Comparison of ENCODE assay signal across 2 cellular contexts in the genomic region with DNA sequence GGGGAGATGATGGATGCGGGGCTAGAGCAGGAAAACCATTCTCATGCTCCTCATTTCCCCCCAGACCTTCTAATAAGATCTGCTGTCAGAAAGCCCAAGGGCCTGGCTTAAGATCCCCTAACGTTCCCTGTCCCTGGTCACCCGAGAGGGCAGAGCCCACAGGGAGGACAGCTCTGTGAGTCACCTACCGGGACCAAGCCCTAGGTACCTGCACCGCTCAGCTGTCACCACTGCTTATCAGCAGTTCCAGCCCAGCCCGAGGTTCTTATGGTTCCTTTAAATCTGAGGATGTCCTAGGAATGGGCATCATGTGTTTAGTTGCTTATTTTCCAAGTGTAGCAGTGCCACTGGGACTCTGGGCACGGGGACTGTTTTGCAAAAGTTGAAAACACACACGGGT.
TF ChIP-seq lines count a peak whose summit lies in the region.

No MANE protein-coding gene starts in this region.

TF ChIP-seq in IMR-90, 13 proteins besides CTCF, POLR2A, EP300 and RAD21:
- no peak for TF ChIP-seq FOS (IDR thresholded peaks at IDR 0.05; ENCODE audit: low read depth, low read length)
- TF ChIP-seq RCOR1 (IDR thresholded peaks at IDR 0.05; ENCODE audit: insufficient replicate concordance, low read length), result no peak
- TF ChIP-seq SMC3 (IDR thresholded peaks at IDR 0.05; ENCODE audit: low read depth, low read length), result no peak
- no peak for TF ChIP-seq MXI1 (IDR thresholded peaks at IDR 0.05; ENCODE audit: borderline replicate concordance, low read depth, low read length)
- TF ChIP-seq MAFK (IDR thresholded peaks at IDR 0.05; ENCODE audit: low read depth, low read length), result no peak
- TF ChIP-seq CEBPB (IDR thresholded peaks at IDR 0.05; ENCODE audit: low read depth, low read length), result no peak
- no peak for TF ChIP-seq NFE2L2 (IDR thresholded peaks at IDR 0.05; ENCODE audit: low read depth, low read length)
- TF ChIP-seq CHD1 (IDR thresholded peaks at IDR 0.05; ENCODE audit: low read depth, low read length), result no peak
- no peak for TF ChIP-seq BHLHE40 (IDR thresholded peaks at IDR 0.05; ENCODE audit: low read depth, low read length)
- no peak for TF ChIP-seq RFX5 (IDR thresholded peaks at IDR 0.05; ENCODE audit: low read depth, low read length)

TF ChIP-seq in H1, 55 proteins besides CTCF, POLR2A, EP300 and RAD21:
- TF ChIP-seq, protein P1, sequence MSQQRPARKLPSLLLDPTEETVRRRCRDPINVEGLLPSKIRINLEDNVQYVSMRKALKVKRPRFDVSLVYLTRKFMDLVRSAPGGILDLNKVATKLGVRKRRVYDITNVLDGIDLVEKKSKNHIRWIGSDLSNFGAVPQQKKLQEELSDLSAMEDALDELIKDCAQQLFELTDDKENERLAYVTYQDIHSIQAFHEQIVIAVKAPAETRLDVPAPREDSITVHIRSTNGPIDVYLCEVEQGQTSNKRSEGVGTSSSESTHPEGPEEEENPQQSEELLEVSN (IDR thresholded peaks at IDR 0.05), result no peak
- TF ChIP-seq BACH1 (IDR thresholded peaks at IDR 0.05; ENCODE audit: low read length), result no peak
- TF ChIP-seq SP1 (IDR thresholded peaks at IDR 0.05; ENCODE audit: low read depth, low read length), result no peak
- no peak for TF ChIP-seq POU5F1 (IDR thresholded peaks at IDR 0.05; ENCODE audit: low read depth, low read length)
- no peak for TF ChIP-seq SP2 (IDR thresholded peaks at IDR 0.05; ENCODE audit: low read length)
- TF ChIP-seq EGR1 (IDR thresholded peaks at IDR 0.05; ENCODE audit: borderline replicate concordance, low read depth, low read length), result no peak
- TF ChIP-seq CHD2 (IDR thresholded peaks at IDR 0.05; ENCODE audit: low read length), result no peak
- TF ChIP-seq, protein P2, sequence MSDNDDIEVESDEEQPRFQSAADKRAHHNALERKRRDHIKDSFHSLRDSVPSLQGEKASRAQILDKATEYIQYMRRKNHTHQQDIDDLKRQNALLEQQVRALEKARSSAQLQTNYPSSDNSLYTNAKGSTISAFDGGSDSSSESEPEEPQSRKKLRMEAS (IDR thresholded peaks at IDR 0.05), result no peak
- TF ChIP-seq KDM5A (IDR thresholded peaks at IDR 0.05; ENCODE audit: low read length), result no peak
- no peak for TF ChIP-seq ZNF274 (IDR thresholded peaks at IDR 0.05; ENCODE audit: borderline replicate concordance, extremely low read depth, low read length)
- no peak for TF ChIP-seq KDM4A (IDR thresholded peaks at IDR 0.05; ENCODE audit: low read depth, low read length, severe bottlenecking)
- TF ChIP-seq, protein P3, sequence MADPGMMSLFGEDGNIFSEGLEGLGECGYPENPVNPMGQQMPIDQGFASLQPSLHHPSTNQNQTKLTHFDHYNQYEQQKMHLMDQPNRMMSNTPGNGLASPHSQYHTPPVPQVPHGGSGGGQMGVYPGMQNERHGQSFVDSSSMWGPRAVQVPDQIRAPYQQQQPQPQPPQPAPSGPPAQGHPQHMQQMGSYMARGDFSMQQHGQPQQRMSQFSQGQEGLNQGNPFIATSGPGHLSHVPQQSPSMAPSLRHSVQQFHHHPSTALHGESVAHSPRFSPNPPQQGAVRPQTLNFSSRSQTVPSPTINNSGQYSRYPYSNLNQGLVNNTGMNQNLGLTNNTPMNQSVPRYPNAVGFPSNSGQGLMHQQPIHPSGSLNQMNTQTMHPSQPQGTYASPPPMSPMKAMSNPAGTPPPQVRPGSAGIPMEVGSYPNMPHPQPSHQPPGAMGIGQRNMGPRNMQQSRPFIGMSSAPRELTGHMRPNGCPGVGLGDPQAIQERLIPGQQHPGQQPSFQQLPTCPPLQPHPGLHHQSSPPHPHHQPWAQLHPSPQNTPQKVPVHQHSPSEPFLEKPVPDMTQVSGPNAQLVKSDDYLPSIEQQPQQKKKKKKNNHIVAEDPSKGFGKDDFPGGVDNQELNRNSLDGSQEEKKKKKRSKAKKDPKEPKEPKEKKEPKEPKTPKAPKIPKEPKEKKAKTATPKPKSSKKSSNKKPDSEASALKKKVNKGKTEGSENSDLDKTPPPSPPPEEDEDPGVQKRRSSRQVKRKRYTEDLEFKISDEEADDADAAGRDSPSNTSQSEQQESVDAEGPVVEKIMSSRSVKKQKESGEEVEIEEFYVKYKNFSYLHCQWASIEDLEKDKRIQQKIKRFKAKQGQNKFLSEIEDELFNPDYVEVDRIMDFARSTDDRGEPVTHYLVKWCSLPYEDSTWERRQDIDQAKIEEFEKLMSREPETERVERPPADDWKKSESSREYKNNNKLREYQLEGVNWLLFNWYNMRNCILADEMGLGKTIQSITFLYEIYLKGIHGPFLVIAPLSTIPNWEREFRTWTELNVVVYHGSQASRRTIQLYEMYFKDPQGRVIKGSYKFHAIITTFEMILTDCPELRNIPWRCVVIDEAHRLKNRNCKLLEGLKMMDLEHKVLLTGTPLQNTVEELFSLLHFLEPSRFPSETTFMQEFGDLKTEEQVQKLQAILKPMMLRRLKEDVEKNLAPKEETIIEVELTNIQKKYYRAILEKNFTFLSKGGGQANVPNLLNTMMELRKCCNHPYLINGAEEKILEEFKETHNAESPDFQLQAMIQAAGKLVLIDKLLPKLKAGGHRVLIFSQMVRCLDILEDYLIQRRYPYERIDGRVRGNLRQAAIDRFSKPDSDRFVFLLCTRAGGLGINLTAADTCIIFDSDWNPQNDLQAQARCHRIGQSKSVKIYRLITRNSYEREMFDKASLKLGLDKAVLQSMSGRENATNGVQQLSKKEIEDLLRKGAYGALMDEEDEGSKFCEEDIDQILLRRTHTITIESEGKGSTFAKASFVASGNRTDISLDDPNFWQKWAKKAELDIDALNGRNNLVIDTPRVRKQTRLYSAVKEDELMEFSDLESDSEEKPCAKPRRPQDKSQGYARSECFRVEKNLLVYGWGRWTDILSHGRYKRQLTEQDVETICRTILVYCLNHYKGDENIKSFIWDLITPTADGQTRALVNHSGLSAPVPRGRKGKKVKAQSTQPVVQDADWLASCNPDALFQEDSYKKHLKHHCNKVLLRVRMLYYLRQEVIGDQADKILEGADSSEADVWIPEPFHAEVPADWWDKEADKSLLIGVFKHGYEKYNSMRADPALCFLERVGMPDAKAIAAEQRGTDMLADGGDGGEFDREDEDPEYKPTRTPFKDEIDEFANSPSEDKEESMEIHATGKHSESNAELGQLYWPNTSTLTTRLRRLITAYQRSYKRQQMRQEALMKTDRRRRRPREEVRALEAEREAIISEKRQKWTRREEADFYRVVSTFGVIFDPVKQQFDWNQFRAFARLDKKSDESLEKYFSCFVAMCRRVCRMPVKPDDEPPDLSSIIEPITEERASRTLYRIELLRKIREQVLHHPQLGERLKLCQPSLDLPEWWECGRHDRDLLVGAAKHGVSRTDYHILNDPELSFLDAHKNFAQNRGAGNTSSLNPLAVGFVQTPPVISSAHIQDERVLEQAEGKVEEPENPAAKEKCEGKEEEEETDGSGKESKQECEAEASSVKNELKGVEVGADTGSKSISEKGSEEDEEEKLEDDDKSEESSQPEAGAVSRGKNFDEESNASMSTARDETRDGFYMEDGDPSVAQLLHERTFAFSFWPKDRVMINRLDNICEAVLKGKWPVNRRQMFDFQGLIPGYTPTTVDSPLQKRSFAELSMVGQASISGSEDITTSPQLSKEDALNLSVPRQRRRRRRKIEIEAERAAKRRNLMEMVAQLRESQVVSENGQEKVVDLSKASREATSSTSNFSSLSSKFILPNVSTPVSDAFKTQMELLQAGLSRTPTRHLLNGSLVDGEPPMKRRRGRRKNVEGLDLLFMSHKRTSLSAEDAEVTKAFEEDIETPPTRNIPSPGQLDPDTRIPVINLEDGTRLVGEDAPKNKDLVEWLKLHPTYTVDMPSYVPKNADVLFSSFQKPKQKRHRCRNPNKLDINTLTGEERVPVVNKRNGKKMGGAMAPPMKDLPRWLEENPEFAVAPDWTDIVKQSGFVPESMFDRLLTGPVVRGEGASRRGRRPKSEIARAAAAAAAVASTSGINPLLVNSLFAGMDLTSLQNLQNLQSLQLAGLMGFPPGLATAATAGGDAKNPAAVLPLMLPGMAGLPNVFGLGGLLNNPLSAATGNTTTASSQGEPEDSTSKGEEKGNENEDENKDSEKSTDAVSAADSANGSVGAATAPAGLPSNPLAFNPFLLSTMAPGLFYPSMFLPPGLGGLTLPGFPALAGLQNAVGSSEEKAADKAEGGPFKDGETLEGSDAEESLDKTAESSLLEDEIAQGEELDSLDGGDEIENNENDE (IDR thresholded peaks at IDR 0.05; ENCODE audit: insufficient replicate concordance, low read length), result no peak
- TF ChIP-seq HDAC6 (IDR thresholded peaks at IDR 0.05; ENCODE audit: low read depth, low read length), result no peak
- TF ChIP-seq GABPA (IDR thresholded peaks at IDR 0.05; ENCODE audit: borderline replicate concordance, insufficient read depth, low read length), result no peak
- no peak for TF ChIP-seq SP4 (IDR thresholded peaks at IDR 0.05; ENCODE audit: low read length)
- TF ChIP-seq, protein P4, sequence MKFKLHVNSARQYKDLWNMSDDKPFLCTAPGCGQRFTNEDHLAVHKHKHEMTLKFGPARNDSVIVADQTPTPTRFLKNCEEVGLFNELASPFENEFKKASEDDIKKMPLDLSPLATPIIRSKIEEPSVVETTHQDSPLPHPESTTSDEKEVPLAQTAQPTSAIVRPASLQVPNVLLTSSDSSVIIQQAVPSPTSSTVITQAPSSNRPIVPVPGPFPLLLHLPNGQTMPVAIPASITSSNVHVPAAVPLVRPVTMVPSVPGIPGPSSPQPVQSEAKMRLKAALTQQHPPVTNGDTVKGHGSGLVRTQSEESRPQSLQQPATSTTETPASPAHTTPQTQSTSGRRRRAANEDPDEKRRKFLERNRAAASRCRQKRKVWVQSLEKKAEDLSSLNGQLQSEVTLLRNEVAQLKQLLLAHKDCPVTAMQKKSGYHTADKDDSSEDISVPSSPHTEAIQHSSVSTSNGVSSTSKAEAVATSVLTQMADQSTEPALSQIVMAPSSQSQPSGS (IDR thresholded peaks at IDR 0.05; ENCODE audit: low read length), result no peak
- TF ChIP-seq, protein P5, sequence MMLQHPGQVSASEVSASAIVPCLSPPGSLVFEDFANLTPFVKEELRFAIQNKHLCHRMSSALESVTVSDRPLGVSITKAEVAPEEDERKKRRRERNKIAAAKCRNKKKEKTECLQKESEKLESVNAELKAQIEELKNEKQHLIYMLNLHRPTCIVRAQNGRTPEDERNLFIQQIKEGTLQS (IDR thresholded peaks at IDR 0.05; ENCODE audit: insufficient read depth, low read depth, low read length), result no peak
- TF ChIP-seq CTBP2 (IDR thresholded peaks at IDR 0.05; ENCODE audit: borderline replicate concordance, insufficient read depth, insufficient read length, low read length), result no peak
- TF ChIP-seq, protein P6, sequence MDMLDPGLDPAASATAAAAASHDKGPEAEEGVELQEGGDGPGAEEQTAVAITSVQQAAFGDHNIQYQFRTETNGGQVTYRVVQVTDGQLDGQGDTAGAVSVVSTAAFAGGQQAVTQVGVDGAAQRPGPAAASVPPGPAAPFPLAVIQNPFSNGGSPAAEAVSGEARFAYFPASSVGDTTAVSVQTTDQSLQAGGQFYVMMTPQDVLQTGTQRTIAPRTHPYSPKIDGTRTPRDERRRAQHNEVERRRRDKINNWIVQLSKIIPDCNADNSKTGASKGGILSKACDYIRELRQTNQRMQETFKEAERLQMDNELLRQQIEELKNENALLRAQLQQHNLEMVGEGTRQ (IDR thresholded peaks at IDR 0.05; ENCODE audit: low read length), result no peak
